Comparison of ENCODE assay signal across 1 cellular context in the genomic region with DNA sequence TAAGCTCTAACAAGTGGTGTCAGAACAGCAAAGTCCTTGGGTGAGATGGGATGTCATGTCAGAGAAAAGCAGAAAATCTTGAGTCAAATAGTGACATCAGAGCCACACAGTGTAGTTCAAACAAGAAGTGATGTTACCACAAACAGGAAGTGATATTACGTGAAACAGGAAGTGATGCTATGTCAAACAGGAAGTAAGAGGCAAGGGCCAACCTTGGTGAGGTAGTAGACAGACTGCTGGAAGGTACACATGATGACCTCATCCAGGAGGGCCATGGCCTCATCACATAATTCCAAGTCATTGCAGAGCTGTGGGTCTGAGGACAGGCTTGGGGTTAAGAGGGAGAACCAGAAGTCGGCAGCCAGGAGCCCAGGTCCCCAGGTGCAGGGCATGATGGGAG.
TF ChIP-seq lines count a peak whose summit lies in the region.

No MANE protein-coding gene starts in this region.

TF ChIP-seq in H1, 55 proteins besides CTCF, POLR2A, EP300 and RAD21:
- TF ChIP-seq CREB1 (IDR thresholded peaks at IDR 0.05): peak; percentile 63
- no peak for TF ChIP-seq RFX5 (IDR thresholded peaks at IDR 0.05; ENCODE audit: borderline replicate concordance, low read depth, low read length)
